ENCODE assay signal across 10 cellular contexts in the genomic region with DNA sequence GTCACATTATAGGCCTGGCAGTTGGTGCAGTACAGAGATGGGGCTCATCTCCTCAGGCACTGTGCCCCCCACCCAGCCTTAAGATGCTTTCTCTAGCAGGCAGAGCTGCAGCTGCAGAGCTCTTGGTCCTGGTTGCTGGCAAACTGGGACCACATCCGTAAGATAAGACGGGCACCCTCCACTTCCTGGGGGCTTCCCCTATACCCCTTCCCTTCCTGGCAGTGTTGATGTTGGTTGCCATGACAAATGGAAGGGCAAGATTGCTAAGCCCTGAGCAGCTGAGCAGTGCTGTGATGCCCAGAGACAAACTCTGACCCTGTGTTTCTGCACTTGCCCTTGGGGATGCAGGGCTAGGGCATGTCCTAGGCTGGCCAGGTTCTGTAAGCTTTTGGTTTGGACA.
DNase-seq lines count a peak whose midpoint lies in the region; ATAC-seq lines count a peak whose summit lies in the region.
"Had no signal": no experiment of that assay in that cellular context is flagged by ENCODE, and none has a peak within 500 bp of the region (broad histone marks: within the 10 kb centered on the region; RNA-seq: fewer than 3 reads in every experiment).

No MANE protein-coding gene starts in this region.

- H3K27ac Mint-ChIP-seq in activated naive CD4-positive, alpha-beta T cell treated with anti-CD3 and anti-CD28 coated beads, Interleukin-2, amount 50 U/mL, for 72 hours, result peak overlapping the region; percentile 84 to 97

- H3K9me3 Mint-ChIP-seq in activated naive CD4-positive, alpha-beta T cell treated with anti-CD3 and anti-CD28 coated beads, Interleukin-2, amount 50 U/mL, for 72 hours, result no peaks in the 10 kb centered on the region
- H3K9me3 Mint-ChIP-seq: neural crest cell had no signal

- peak; percentile 71 to 91 for ATAC-seq in activated naive CD4-positive, alpha-beta T cell treated with anti-CD3 and anti-CD28 coated beads, Interleukin-2, amount 50 U/mL, for 72 hours
- no peak for ATAC-seq in GM19324 (IDR thresholded peaks at IDR 0.05; ENCODE audit: low FRiP score, unreplicated experiment)

- DNase-seq in GF-D8 (lab: John Stamatoyannopoulos, UW) (peak; percentile 16), T-helper 2 cell (peak in 3 of 5 experiments; percentile 60 to 93 (median 75)), T1000 (lab: John Stamatoyannopoulos, UW) (no peak), NCI-H748 (lab: John Stamatoyannopoulos, UW; ENCODE audit: unreplicated experiment) (no peak), NCI-H1436 treated with DMSO at 0.1 percent for 48 hours (lab: John Stamatoyannopoulos, UW) (no peak)
- peak; percentile 44 to 60 for DNase-seq in activated naive CD4-positive, alpha-beta T cell treated with anti-CD3 and anti-CD28 coated beads, Interleukin-2, amount 50 U/mL, for 72 hours (ENCODE audit: low spot score in 2 of 2)
- DNase-seq in stimulated activated CD4-positive, alpha-beta T cell treated with anti-CD3 and anti-CD28 coated beads, Interleukin-2, amount 100 ng/mL, for 24 hours, result peak; percentile 37 to 40
- DNase-seq: amygdala had no signal

- H3K36me3 Mint-ChIP-seq in activated naive CD4-positive, alpha-beta T cell treated with anti-CD3 and anti-CD28 coated beads, Interleukin-2, amount 50 U/mL, for 72 hours, result peaks cover 0 to 10% of the 10 kb centered on the region in 2 donors

Comparison
In these comparisons a context has a peak if more than half of its experiments do, and no peak if none do; other contexts are left out.
1. DNase-seq: peak in GF-D8 (single experiment), T-helper 2 cell (3 of 5), activated naive CD4-positive, alpha-beta T cell treated with anti-CD3 and anti-CD28 coated beads, Interleukin-2, amount 50 U/mL, for 72 hours (2 of 2) and stimulated activated CD4-positive, alpha-beta T cell treated with anti-CD3 and anti-CD28 coated beads, Interleukin-2, amount 100 ng/mL, for 24 hours (2 of 2); none in T1000 (single experiment), NCI-H748 (single experiment) and NCI-H1436 treated with DMSO at 0.1 percent for 48 hours (single experiment).